Comparison of ENCODE assay signal across 23 cellular contexts in genomic region chr18:46062781-46063180, GRCh38.
"Had no signal": no experiment of that assay in that cellular context is flagged by ENCODE, and none has a peak within 500 bp of the region (broad histone marks: within the 10 kb centered on the region; RNA-seq: fewer than 3 reads in every experiment).

No MANE protein-coding gene starts in this region.

- ATAC-seq: body of pancreas; gastroesophageal sphincter; heart left ventricle; mucosa of descending colon; stimulated activated naive CD8-positive, alpha-beta T cell treated with anti-CD3 and anti-CD28 coated beads, Interleukin-15, Interleukin-2, amounts not matched to agents 100 U/mL and 50 U/mL, for 24 hours had no signal

- H3K27me3 ChIP-seq: body of pancreas, dorsolateral prefrontal cortex, gastroesophageal sphincter, heart left ventricle, right atrium auricular region, tibial artery, uterus had no signal

- H3K4me1 ChIP-seq: body of pancreas, gastroesophageal sphincter, left ventricle myocardium inferior, prostate gland, right atrium auricular region, tibial artery, uterus had no signal

- H3K4me3 ChIP-seq: body of pancreas, dorsolateral prefrontal cortex, gastroesophageal sphincter, heart left ventricle, left ventricle myocardium inferior, mucosa of descending colon, prostate gland, right atrium auricular region, tibial artery, uterus had no signal

- DNase-seq: activated CD4-positive, alpha-beta memory T cell treated with anti-CD3 and anti-CD28 coated beads, Interleukin-2, amount 10 ng/mL, durations not matched to agents 7 days and 5 days; activated CD4-positive, alpha-beta T cell treated with anti-CD3 and anti-CD28 coated beads for 48 hours; activated CD4-positive, CD25-positive, alpha-beta regulatory T cell; activated naive CD4-positive, alpha-beta T cell treated with anti-CD3 and anti-CD28 coated beads for 36 hours; activated T-cell treated with anti-CD3 and anti-CD28 coated beads, Interleukin-2, amount 50 U/mL, for 24 hours; body of pancreas; caudate nucleus; dorsolateral prefrontal cortex; endodermal cell; heart left ventricle; kidney glomerular epithelial cell; left ventricle myocardium inferior; naive B cell; stimulated activated CD4-positive, alpha-beta T cell treated with anti-CD3 and anti-CD28 coated beads, Interleukin-2, amount 100 ng/mL, for 24 hours; stimulated activated naive CD8-positive, alpha-beta T cell treated with anti-CD3 and anti-CD28 coated beads, Interleukin-15, Interleukin-2, amounts not matched to agents 100 U/mL and 50 U/mL, for 24 hours; substantia nigra; T1000; tibial artery; uterus had no signal

- H3K27ac ChIP-seq: body of pancreas, dorsolateral prefrontal cortex, gastroesophageal sphincter, heart left ventricle, left ventricle myocardium inferior, prostate gland, right atrium auricular region, tibial artery, uterus had no signal

- H3K9me3 ChIP-seq: body of pancreas, gastroesophageal sphincter, mucosa of descending colon, prostate gland, tibial artery, uterus had no signal

- H3K36me3 ChIP-seq: gastroesophageal sphincter, heart left ventricle, left ventricle myocardium inferior, prostate gland, right atrium auricular region, tibial artery, uterus had no signal
